Comparison of ENCODE assay signal across 22 cellular contexts in genomic region chr17:74917430-74917829, GRCh38. TPM values are rescaled to one million over a fixed set of nuclear protein-coding genes. Genes with fewer than 3 reads are reported as not detected.
DNase-seq lines count a peak whose midpoint lies in the region; ATAC-seq lines count a peak whose summit lies in the region.
"Had no signal": no experiment of that assay in that cellular context is flagged by ENCODE, and none has a peak within 500 bp of the region (broad histone marks: within the 10 kb centered on the region; RNA-seq: fewer than 3 reads in every experiment).

No MANE protein-coding gene starts in this region.

- H3K36me3 Mint-ChIP-seq in naive thymus-derived CD4-positive, alpha-beta T cell = no peaks in the 10 kb centered on the region

- peaks cover 0 to 2% of the 10 kb centered on the region in 2 donors for H3K27me3 ChIP-seq in naive thymus-derived CD4-positive, alpha-beta T cell (ENCODE audit: control insufficient read depth in 2 of 2, insufficient read depth in 2 of 2, low read length in 2 of 2)
- H3K27me3 ChIP-seq: body of pancreas had no signal

- H3K9me3 Mint-ChIP-seq in naive thymus-derived CD4-positive, alpha-beta T cell = no peaks in the 10 kb centered on the region
- H3K9me3 Mint-ChIP-seq: activated naive CD8-positive, alpha-beta T cell treated with anti-CD3 and anti-CD28 coated beads, Interleukin-2, amount 50 U/mL, for 24 hours had no signal

- H3K4me3 ChIP-seq in naive thymus-derived CD4-positive, alpha-beta T cell (ENCODE audit: low read length) = no peak overlapping the region
- H3K4me3 ChIP-seq: body of pancreas, spleen had no signal

- ATAC-seq in naive thymus-derived CD4-positive, alpha-beta T cell = peak; percentile 73
- ATAC-seq in HG03139 (IDR thresholded peaks at IDR 0.05; ENCODE audit: unreplicated experiment) = no peak
- ATAC-seq: activated naive CD8-positive, alpha-beta T cell treated with anti-CD3 and anti-CD28 coated beads, Interleukin-2, amount 50 U/mL, for 24 hours; body of pancreas; esophagus mucosa had no signal

- H3K27me3 Mint-ChIP-seq in naive thymus-derived CD4-positive, alpha-beta T cell = peaks cover 8 to 27% (median 18%) of the 10 kb centered on the region in 5 donors

- no peak overlapping the region for H3K4me3 Mint-ChIP-seq in naive thymus-derived CD4-positive, alpha-beta T cell
- H3K4me3 Mint-ChIP-seq: activated naive CD8-positive, alpha-beta T cell treated with anti-CD3 and anti-CD28 coated beads, Interleukin-2, amount 50 U/mL, for 24 hours had no signal

- no peaks in the 10 kb centered on the region for H3K36me3 ChIP-seq in naive thymus-derived CD4-positive, alpha-beta T cell (ENCODE audit: control insufficient read depth in 2 of 3, insufficient read depth in 3 of 3, low read length in 3 of 3)
- H3K36me3 ChIP-seq: spleen had no signal

- H3K27ac Mint-ChIP-seq in naive thymus-derived CD4-positive, alpha-beta T cell = no peak overlapping the region
- H3K27ac Mint-ChIP-seq: activated naive CD8-positive, alpha-beta T cell treated with anti-CD3 and anti-CD28 coated beads, Interleukin-2, amount 50 U/mL, for 24 hours had no signal

- intact Hi-C loops in naive thymus-derived CD4-positive, alpha-beta T cell (cut with micrococcal nuclease) = no loop called here

- DNase-seq in Kasumi-1 (lab: John Stamatoyannopoulos, UW) (peak; percentile 36 to 72), SKM-1 (lab: John Stamatoyannopoulos, UW; ENCODE audit: unreplicated experiment) (peak; percentile 46), NCI-H128 (lab: John Stamatoyannopoulos, UW; ENCODE audit: unreplicated experiment) (no peak)
- no peak for DNase-seq in naive thymus-derived CD4-positive, alpha-beta T cell
- DNase-seq: activated effector memory CD4-positive, alpha-beta T cell treated with anti-CD3 and anti-CD28 coated beads, Interleukin-2, amount 50 U/mL, for 16 hours; activated naive CD8-positive, alpha-beta T cell treated with anti-CD3 and anti-CD28 coated beads, Interleukin-2, amount 50 U/mL, for 24 hours; body of pancreas; DMS79; effector CD8-positive, alpha-beta T cell; NCI-H1092; NCI-H2081; NCI-H446 treated with DMSO at 0.1 percent for 48 hours; occipital lobe; spleen; stimulated activated CD4-positive, alpha-beta T cell treated with anti-CD3 and anti-CD28 coated beads, Interleukin-4, amount 100 ng/mL, for 4 hours; trophoblast cell had no signal

- H3K9me3 ChIP-seq in naive thymus-derived CD4-positive, alpha-beta T cell (ENCODE audit: control insufficient read depth in 2 of 3, low read length in 3 of 3) = no peaks in the 10 kb centered on the region
- H3K9me3 ChIP-seq: body of pancreas, spleen had no signal

- H3K27ac ChIP-seq in naive thymus-derived CD4-positive, alpha-beta T cell (ENCODE audit: low read depth, low read length) = no peak overlapping the region
- H3K27ac ChIP-seq: body of pancreas, spleen had no signal

- peaks cover 0 to under 1% (median 0%) of the 10 kb centered on the region in 7 donors for H3K4me1 Mint-ChIP-seq in naive thymus-derived CD4-positive, alpha-beta T cell

- no peaks in the 10 kb centered on the region for H3K4me1 ChIP-seq in naive thymus-derived CD4-positive, alpha-beta T cell (ENCODE audit: control insufficient read depth in 2 of 2, insufficient read depth in 2 of 2, low read length in 2 of 2)

- CTCF ChIA-PET in naive thymus-derived CD4-positive, alpha-beta T cell (lab: Charles Lee) = no interaction called here

- POLR2A ChIA-PET in naive thymus-derived CD4-positive, alpha-beta T cell (lab: Charles Lee) = no interaction called here

RNA-seq across cellular contexts. Expression of gene USH1G, which starts 5.6 kb away (rescaled TPM):
- not detected for total RNA-seq in naive thymus-derived CD4-positive, alpha-beta T cell
- not detected for polyA plus RNA-seq in naive thymus-derived CD4-positive, alpha-beta T cell
- total RNA-seq: chondrocyte, lung microvascular endothelial cell, renal cortical epithelial cell, spleen had no signal
- polyA plus RNA-seq: spleen had no signal

RNA-seq across cellular contexts. Expression of gene OTOP2, which starts 6.6 kb away (rescaled TPM):
- not detected for total RNA-seq in naive thymus-derived CD4-positive, alpha-beta T cell
- polyA plus RNA-seq in naive thymus-derived CD4-positive, alpha-beta T cell = not detected
- total RNA-seq: body of pancreas, chondrocyte, kidney, lung microvascular endothelial cell, occipital lobe, renal cortical epithelial cell, spleen had no signal
- polyA plus RNA-seq: spleen had no signal

RNA-seq across cellular contexts. Expression of gene OTOP3, which starts 18.3 kb away (rescaled TPM):
- total RNA-seq in naive thymus-derived CD4-positive, alpha-beta T cell = not detected
- not detected for polyA plus RNA-seq in naive thymus-derived CD4-positive, alpha-beta T cell
- total RNA-seq: chondrocyte, kidney, lung microvascular endothelial cell, occipital lobe, renal cortical epithelial cell, spleen had no signal
- polyA plus RNA-seq: spleen had no signal

RNA-seq across cellular contexts. Expression of gene FADS6, which starts 24.0 kb away (rescaled TPM):
- total RNA-seq in naive thymus-derived CD4-positive, alpha-beta T cell = not detected
- polyA plus RNA-seq in naive thymus-derived CD4-positive, alpha-beta T cell = under 1 TPM in 1 of 2 donors, not detected in 1; 0.14 TPM
- total RNA-seq: body of pancreas, chondrocyte, kidney, lung microvascular endothelial cell, renal cortical epithelial cell had no signal

RNA-seq across cellular contexts. Expression of gene FDXR, which starts 44.6 kb away (rescaled TPM):
- total RNA-seq in naive thymus-derived CD4-positive, alpha-beta T cell = 10 to 100 TPM in 3 of 5 experiments, 1 to 10 TPM in 2; 4.7 to 39.5 (median 11.7) TPM
- 1 to 10 TPM; 5.4 to 6.4 TPM for polyA plus RNA-seq in naive thymus-derived CD4-positive, alpha-beta T cell

Comparison
In these comparisons a context has a peak if more than half of its experiments do, and no peak if none do; other contexts are left out.
1. DNase-seq: peak in Kasumi-1 (2 of 2) and SKM-1 (single experiment); none in naive thymus-derived CD4-positive, alpha-beta T cell (0 of 9) and NCI-H128 (single experiment).